8 cellular contexts compared by ENCODE assay signal in genomic region chr18:47931707-47932103, GRCh38. TPM values are rescaled to one million over a fixed set of nuclear protein-coding genes. Genes with fewer than 3 reads are reported as not detected.
DNase-seq lines count a peak whose midpoint lies in the region; ATAC-seq, FAIRE-seq and TF ChIP-seq lines count a peak whose summit lies in the region.

No MANE protein-coding gene starts in this region.

- H3K18ac ChIP-seq in IMR-90 (ENCODE audit: low read depth, low read length) = no peak overlapping the region

- H3K79me1 ChIP-seq in IMR-90 (ENCODE audit: low read depth in 1 of 2, low read length in 2 of 2) = peaks cover 0 to 16% of the 10 kb centered on the region in 2 experiments; a peak in 2 of 4 replicates

- intact Hi-C loops in IMR-90 (cut with micrococcal nuclease) = loop anchor here (2.0 to 5.0 kb wide), 2 partner anchors 91 to 159 kb away; no protein-coding TSS in a partner anchor
- intact Hi-C loops in GM12878 (cut with micrococcal nuclease; ENCODE audit: unreplicated experiment) = loop anchor here (5.0 kb wide), 1 partner anchor 91 kb away; no protein-coding TSS in a partner anchor

- CTCF ChIA-PET in IMR-90 (lab: Yijun Ruan, JAX) = no interaction called here
- CTCF ChIA-PET in GM12878 (lab: Yijun Ruan, JAX) = no interaction called here

- H2BK5ac ChIP-seq in IMR-90 (ENCODE audit: low read depth, low read length, poor library complexity, severe bottlenecking) = no peak overlapping the region

- TF ChIP-seq POLR2A in IMR-90 (IDR thresholded peaks at IDR 0.05; ENCODE audit: low read depth, low read length) (no peak), GM12878 (IDR thresholded peaks at IDR 0.05; ENCODE audit: low read depth, low read length) (no peak)

- no peak overlapping the region for H2BK20ac ChIP-seq in IMR-90 (ENCODE audit: low read depth, low read length)

- no peak overlapping the region; the same call in 1 of the 2 replicates for H3K56ac ChIP-seq in IMR-90 (ENCODE audit: extremely low read depth, insufficient read depth, low read length)

- RAD21 ChIA-PET in GM12878 (lab: Charles Lee; ENCODE audit: unreplicated experiment) = no interaction called here

- peak overlapping the region; percentile 88; the same call in 1 of the 2 replicates for H2AK5ac ChIP-seq in IMR-90 (ENCODE audit: low read depth, low read length)

- H3K9me3 ChIP-seq in IMR-90 (ENCODE audit: control insufficient read depth, insufficient read depth, low read length) (no peaks in the 10 kb centered on the region), GM12878 (replicated peaks; ENCODE audit: control insufficient read depth, insufficient read depth, low read length) (no peaks in the 10 kb centered on the region; the same call in 2 of the 3 replicates)

- BruUV-seq in IMR-90 (replicated peaks; lab: Mats Ljungman, UMichigan) (no TSS peak), GM12878 (replicated peaks; lab: Mats Ljungman, UMichigan) (no TSS peak)

- peak overlapping the region; percentile 44 for H2AK9ac ChIP-seq in IMR-90 (replicated peaks; ENCODE audit: low read depth, low read length, poor library complexity)

- no peak for ATAC-seq in IMR-90 (ENCODE audit: low read depth)
- peak; percentile 3; the same call in 2 of the 3 replicates for ATAC-seq in GM12878
- ATAC-seq in GM18498 (IDR thresholded peaks at IDR 0.05; ENCODE audit: unreplicated experiment) = no peak

- in situ Hi-C loops in IMR-90 (cut with MboI; ENCODE audit: low sequenced_read_pairs) (no loop called here), GM12878 (cut with MboI) (no loop called here)

- dilution Hi-C loops in IMR-90 (cut with HindIII; ENCODE audit: low sequenced_read_pairs, unreplicated experiment) = no loop called here

- H3K27me3 ChIP-seq in IMR-90 (ENCODE audit: control insufficient read depth, insufficient read depth, low read length) (peaks cover 5% of the 10 kb centered on the region; the same call in 1 of the 2 replicates), GM12878 (replicated peaks in 1 of 2; ENCODE audit: control insufficient read depth in 2 of 2, insufficient read depth in 2 of 2, low read length in 1 of 2) (no peaks in the 10 kb centered on the region)

- peak overlapping the region; percentile 98 for H3K4me3 ChIP-seq in IMR-90 (ENCODE audit: insufficient read depth, low read depth, low read length)
- peak overlapping the region; percentile 63; the same call in 1 of the 2 replicates for H3K4me3 ChIP-seq in GM12878

- H3K4me2 ChIP-seq in IMR-90 (ENCODE audit: low read depth, low read length) (peak overlapping the region; percentile 47), GM12878 (ENCODE audit: control insufficient read depth, insufficient read depth) (peak overlapping the region; percentile 91)

- H4K5ac ChIP-seq in IMR-90 (ENCODE audit: low read depth, low read length) = 0 out of 2 replicates have a peak overlapping the region, but pooled peaks have one; percentile 47

- H2BK15ac ChIP-seq in IMR-90 (ENCODE audit: low read depth, low read length) = no peak overlapping the region

- H3K4me1 ChIP-seq in IMR-90 (ENCODE audit: control insufficient read depth, insufficient read depth, low read length) (no peaks in the 10 kb centered on the region), GM12878 (ENCODE audit: control insufficient read depth, insufficient read depth, low read length) (no peaks in the 10 kb centered on the region)

- no peak for TF ChIP-seq EP300 in GM12878 (IDR thresholded peaks at IDR 0.05; ENCODE audit: borderline replicate concordance in 1 of 2, control insufficient read depth in 1 of 2, low read depth in 2 of 2, low read length in 2 of 2)

- peak overlapping the region; percentile 29 for H3K23ac ChIP-seq in IMR-90 (ENCODE audit: low read depth, low read length)

- H4K20me1 ChIP-seq in IMR-90 (ENCODE audit: insufficient read depth, low read length) (peaks cover 16% of the 10 kb centered on the region; the same call in 1 of the 2 replicates), GM12878 (ENCODE audit: control insufficient read depth, insufficient read depth) (peaks cover 6% of the 10 kb centered on the region; the same call in 1 of the 2 replicates)

- SMC1A ChIA-PET in GM12878 (lab: Charles Lee; ENCODE audit: uncharacterized antibody, unreplicated experiment) = no interaction called here

- POLR2A ChIA-PET in IMR-90 (lab: Charles Lee; ENCODE audit: unreplicated experiment) (no interaction called here), GM12878 (lab: Charles Lee) (no interaction called here)

- peaks cover 7% of the 10 kb centered on the region for H3K9me1 ChIP-seq in IMR-90 (ENCODE audit: insufficient read depth, low read length)

- 32% methylated on average over 4 of the region's 8 CpGs; no CpG with 5 or more reads in 1 of the 2 experiments for WGBS in IMR-90 (ENCODE audit: extremely low coverage in 2 of 2, insufficient read length in 1 of 2), 2 experiments
- WGBS in GM12878 (ENCODE audit: insufficient coverage, insufficient replicate concordance, low lambda C conversion rate, missing lambda C conversion rate) = 25% methylated on average over 8 of the region's 8 CpGs

- H2BK120ac ChIP-seq in IMR-90 (ENCODE audit: low read depth, low read length) = no peak overlapping the region

- H4K91ac ChIP-seq in IMR-90 (ENCODE audit: insufficient read depth, low read depth, low read length) = 0 out of 2 replicates have a peak overlapping the region, but pooled peaks have one; percentile 6

- no peak overlapping the region for H3K4ac ChIP-seq in IMR-90 (ENCODE audit: low read depth, low read length)

- TF ChIP-seq RAD21 in IMR-90 (IDR thresholded peaks at IDR 0.05; ENCODE audit: low read length) (no peak), GM12878 (IDR thresholded peaks at IDR 0.05; ENCODE audit: insufficient read depth, low read depth, low read length) (peak; percentile 29)

- H3K9ac ChIP-seq in IMR-90 (ENCODE audit: low read depth, low read length) = no peak overlapping the region
- H3K9ac ChIP-seq in GM12878 (ENCODE audit: control insufficient read depth, insufficient read depth, low read length) = peak overlapping the region; percentile 86; the same call in 1 of the 2 replicates

- no peak overlapping the region for H3K14ac ChIP-seq in IMR-90 (replicated peaks; ENCODE audit: low read depth, low read length)

- H2AFZ ChIP-seq in IMR-90 (replicated peaks; ENCODE audit: low read length, poor library complexity) (peak overlapping the region; percentile 97), GM12878 (ENCODE audit: control insufficient read depth, low read depth, low read length) (peak overlapping the region; percentile 85)

- DNase-seq in DMS153 (lab: John Stamatoyannopoulos, UW) (peak; percentile 65), IMR-90 (no peak), RPMI8226 (peak; percentile 74), GM12878 (ENCODE audit: low read depth, low spot score) (no peak), left kidney (ENCODE audit: low read depth, low spot score) (peak; percentile 79), cortex of kidney (lab: John Stamatoyannopoulos, UW) (no peak)

- H3K27ac ChIP-seq in IMR-90 (ENCODE audit: insufficient read depth, low read length) (no peak overlapping the region), GM12878 (ENCODE audit: control insufficient read depth, insufficient read depth) (peak overlapping the region; percentile 86), temporal lobe (ENCODE audit: low read depth, low read length) (peak overlapping the region; percentile 80)

- peak; percentile 74 for FAIRE-seq in GM12878 (lab: Jason Lieb, UNC)

- peak overlapping the region; percentile 78 to 93; a peak in 2 of 4 replicates for H4K8ac ChIP-seq in IMR-90 (ENCODE audit: low read depth in 2 of 2, low read length in 2 of 2)

- TF ChIP-seq CTCF in IMR-90 (conservative IDR thresholded peaks at IDR 0.05; ENCODE audit: low read depth, low read length) = no peak
- peak in 2 of 3 experiments; percentile 38 to 46; a peak in 3 of 6 replicates for TF ChIP-seq CTCF in GM12878 (IDR thresholded peaks at IDR 0.05 in 2 of 3, conservative IDR thresholded peaks at IDR 0.05 in 1 of 3; ENCODE audit: control insufficient read depth in 2 of 3, extremely low read depth in 1 of 3, insufficient read depth in 1 of 3, low read depth in 3 of 3, low read length in 3 of 3)

- peaks cover 33% of the 10 kb centered on the region for H3K79me2 ChIP-seq in GM12878 (ENCODE audit: control insufficient read depth, insufficient read depth, low read length)

- H3K36me3 ChIP-seq in IMR-90 (ENCODE audit: control insufficient read depth, insufficient read depth, low read length) (no peaks in the 10 kb centered on the region), GM12878 (ENCODE audit: control insufficient read depth in 2 of 2, insufficient read depth in 2 of 2, low read length in 1 of 2) (no peaks in the 10 kb centered on the region)

TF ChIP-seq in IMR-90, 13 proteins besides CTCF, POLR2A, EP300 and RAD21 (continues in another document):
- TF ChIP-seq MAZ (IDR thresholded peaks at IDR 0.05; ENCODE audit: borderline replicate concordance, low read depth, low read length) = no peak

TF ChIP-seq in GM12878, 131 proteins besides CTCF, POLR2A, EP300 and RAD21 (continues in another document):
- TF ChIP-seq SMARCA5 (IDR thresholded peaks at IDR 0.05) (peak; percentile 6; the same call in 1 of the 2 replicates), ZZZ3 (IDR thresholded peaks at IDR 0.05; ENCODE audit: control insufficient read depth, insufficient read length, low read depth) (no peak), CBFB (IDR thresholded peaks at IDR 0.05; ENCODE audit: low read depth) (no peak), RUNX3 (IDR thresholded peaks at IDR 0.05; ENCODE audit: low read length) (0 out of 2 replicates have a peak, but pooled peaks have one; percentile 18)

RNA-seq across cellular contexts. Expression of gene SMAD2, which starts 1.2 kb away (rescaled TPM):
- total RNA-seq in IMR-90 (2012; rRNA removed) (124 and 171 TPM in 2 replicates), GM12878 (2014; rRNA removed) (46.4 and 60.1 TPM in 2 replicates), GM12878 (2014; rRNA removed; fragmentation: Illumina TruSeq; extraction: Trizol) (85.8 and 92.3 TPM in 2 replicates), GM12878 (2021) (99.2 and 103 TPM in 2 replicates), temporal lobe (42.5 TPM)
- polyA plus RNA-seq in IMR-90 (2012; rRNA removed) (35.8 and 41.7 TPM in 2 replicates), GM12878 (2011; rRNA removed) (111 and 133 TPM in 2 replicates), GM12878 (2014; fragmentation: Illumina TruSeq; extraction: Trizol) (93.1 and 106 TPM in 2 replicates), GM12878 (2014; fragmentation: Nextera tagmentation; extraction: Ambion mirVana) (10 to 100 TPM; 28.8 to 29.5 TPM), GM12878 (2014; rRNA removed) (42.8 and 51.2 TPM in 2 replicates), GM12878 (2016; fragmentation: Nextera tagmentation; extraction: Ambion mirVana) (10 to 100 TPM; 63.1 to 68.4 TPM)
- 9.2 and 21.8 TPM in 2 replicates for polyA plus RNA-seq in IMR-90 (2012; cell fraction: cytosol; rRNA removed)
- 2.8 and 22.9 TPM in 2 replicates for polyA plus RNA-seq in IMR-90 (2012; cell fraction: nucleus; rRNA removed; ENCODE audit: low replicate concordance)
- 145 and 153 TPM in 2 replicates for total RNA-seq in GM12878 (2013; cell fraction: nucleolus; rRNA removed)
- polyA plus RNA-seq in GM12878 (2011; ENCODE audit: low read depth) = 59.8 TPM
- 61.8 and 102 TPM in 2 replicates for polyA plus RNA-seq in GM12878 (2011; cell fraction: cytosol; rRNA removed)
- polyA plus RNA-seq in GM12878 (2011; cell fraction: nucleus; rRNA removed) = 44.1 and 47.5 TPM in 2 replicates
- polyA plus RNA-seq in GM12878 (2012) = 69.3 and 85.8 TPM in 2 replicates
- 108 and 197 TPM in 2 replicates for polyA minus RNA-seq in GM12878 (2011; rRNA and poly(A)+ RNA removed)
- 49.2 and 60.1 TPM in 2 replicates for polyA minus RNA-seq in GM12878 (2011; cell fraction: cytosol; rRNA and poly(A)+ RNA removed)
- polyA minus RNA-seq in GM12878 (2011; cell fraction: nucleus; rRNA and poly(A)+ RNA removed) = 28.9 and 48.3 TPM in 2 replicates

Comparison
In these comparisons a context has a peak if more than half of its experiments do, and no peak if none do; other contexts are left out.
1. DNase-seq: peak in DMS153 (single experiment), RPMI8226 (single experiment) and left kidney (single experiment); none in IMR-90 (single experiment), GM12878 (single experiment) and cortex of kidney (single experiment).